9 cellular contexts compared by ENCODE assay signal in the genomic region with DNA sequence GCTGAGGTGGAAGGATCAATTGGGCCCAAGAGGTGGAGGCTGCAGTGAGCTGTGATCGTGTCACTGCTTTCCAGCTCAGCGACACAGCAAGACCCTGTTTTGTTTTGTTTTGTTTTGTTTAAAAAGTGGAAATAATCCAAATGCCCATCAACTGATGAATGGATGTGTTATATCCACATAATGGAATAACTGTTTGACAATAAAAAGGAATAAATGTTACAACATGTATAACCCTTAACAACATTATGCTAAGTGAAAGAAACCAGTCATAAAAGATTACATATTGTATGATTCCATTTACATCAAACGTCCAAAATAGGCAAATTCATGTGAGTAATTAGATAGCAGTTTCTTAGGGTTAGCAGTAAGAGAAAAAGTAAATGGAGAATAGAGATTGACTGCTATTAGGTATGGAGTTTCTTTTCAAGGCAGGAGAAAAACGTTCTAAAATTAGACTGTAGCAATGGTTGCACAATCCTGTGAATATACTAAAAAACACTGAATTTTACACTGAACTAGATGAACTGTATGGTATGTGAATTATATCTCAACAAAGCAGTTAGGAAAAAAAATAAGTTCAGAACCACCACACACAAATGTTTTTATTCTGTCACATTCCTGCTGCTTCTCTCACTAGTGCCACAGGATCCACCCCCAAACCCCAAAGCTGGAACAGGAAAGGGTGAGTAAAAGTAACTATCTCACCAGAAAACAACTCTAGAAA. TPM values are rescaled to one million over a fixed set of nuclear protein-coding genes. Genes with fewer than 3 reads are reported as not detected.
DNase-seq lines count a peak whose midpoint lies in the region; ATAC-seq and TF ChIP-seq lines count a peak whose summit lies in the region.
"Had no signal": no experiment of that assay in that cellular context is flagged by ENCODE, and none has a peak within 500 bp of the region (broad histone marks: within the 10 kb centered on the region; RNA-seq: fewer than 3 reads in every experiment).

No MANE protein-coding gene starts in this region.

- peak overlapping the region; percentile 88 for H3K27ac Mint-ChIP-seq in activated naive CD8-positive, alpha-beta T cell treated with anti-CD3 and anti-CD28 coated beads for 36 hours
- H3K27ac Mint-ChIP-seq: neural progenitor cell had no signal

- H3K36me3 ChIP-seq in right atrium auricular region (no peaks in the 10 kb centered on the region), stomach (no peaks in the 10 kb centered on the region)
- H3K36me3 ChIP-seq: neural progenitor cell had no signal

- intact Hi-C loops in stomach (cut with DNase I; ENCODE audit: low total_unique reads), result no loop called here

- H3K9me3 ChIP-seq in right atrium auricular region (no peaks in the 10 kb centered on the region), stomach (no peaks in the 10 kb centered on the region)

- H3K27ac ChIP-seq in right atrium auricular region (peak overlapping the region; percentile 67 to 83), stomach (peak overlapping the region in 4 of 5 donors; percentile 45 to 59 (median 50))
- H3K27ac ChIP-seq: neural progenitor cell had no signal

- peaks cover 27% of the 10 kb centered on the region for H3K36me3 Mint-ChIP-seq in activated naive CD8-positive, alpha-beta T cell treated with anti-CD3 and anti-CD28 coated beads for 36 hours

- TF ChIP-seq CTCF in right atrium auricular region (IDR thresholded peaks at IDR 0.05), result no peak
- TF ChIP-seq CTCF in stomach (IDR thresholded peaks at IDR 0.05), result no peak

- no peaks in the 10 kb centered on the region for H3K9me3 Mint-ChIP-seq in activated naive CD8-positive, alpha-beta T cell treated with anti-CD3 and anti-CD28 coated beads for 36 hours
- H3K9me3 Mint-ChIP-seq: neural progenitor cell had no signal

- no peaks in the 10 kb centered on the region for H3K27me3 Mint-ChIP-seq in activated naive CD8-positive, alpha-beta T cell treated with anti-CD3 and anti-CD28 coated beads for 36 hours

- peak overlapping the region; percentile 47 for H3K4me3 Mint-ChIP-seq in activated naive CD8-positive, alpha-beta T cell treated with anti-CD3 and anti-CD28 coated beads for 36 hours
- H3K4me3 Mint-ChIP-seq: neural progenitor cell had no signal

- DNase-seq in activated CD4-positive, alpha-beta T cell treated with anti-CD3 and anti-CD28 coated beads, Interleukin-2, amount 50 U/mL, for 1 hour, result peak; percentile 6
- DNase-seq in activated CD4-positive, alpha-beta T cell treated with anti-CD3 and anti-CD28 coated beads, Interleukin-2, amount 50 U/mL, for 4 hours, result no peak
- no peak for DNase-seq in activated naive CD8-positive, alpha-beta T cell treated with anti-CD3 and anti-CD28 coated beads for 36 hours
- DNase-seq in right atrium auricular region (ENCODE audit: low spot score), result no peak
- DNase-seq in stomach, result no peak
- DNase-seq in NCI-H2081 (lab: John Stamatoyannopoulos, UW), result no peak

- TF ChIP-seq POLR2A in stomach (IDR thresholded peaks at IDR 0.05), result no peak

- no peak for TF ChIP-seq EP300 in stomach (IDR thresholded peaks at IDR 0.05)

- 41 to 56% (median 48%) methylated on average over 4 of the region's 4 CpGs for WGBS in stomach, 5 donors

- peaks cover 0 to 71% of the 10 kb centered on the region in 2 donors for H3K4me1 ChIP-seq in right atrium auricular region
- peaks cover 32 to 95% (median 70%) of the 10 kb centered on the region in 4 donors for H3K4me1 ChIP-seq in stomach

- H3K27me3 ChIP-seq in right atrium auricular region (no peaks in the 10 kb centered on the region), stomach (no peaks in the 10 kb centered on the region)
- H3K27me3 ChIP-seq: neural progenitor cell had no signal

- H3K4me1 Mint-ChIP-seq in activated naive CD8-positive, alpha-beta T cell treated with anti-CD3 and anti-CD28 coated beads for 36 hours, result peaks cover 86% of the 10 kb centered on the region

- H3K4me3 ChIP-seq in right atrium auricular region (no peak overlapping the region), stomach (no peak overlapping the region)
- H3K4me3 ChIP-seq: neural progenitor cell had no signal

- ATAC-seq in GM19023 (IDR thresholded peaks at IDR 0.05; ENCODE audit: unreplicated experiment), result no peak
- no peak for ATAC-seq in HG02588 (IDR thresholded peaks at IDR 0.05; ENCODE audit: unreplicated experiment)

RNA-seq across cellular contexts. Expression of a gene that starts 15.7 kb away (rescaled TPM):
- total RNA-seq in activated naive CD8-positive, alpha-beta T cell treated with anti-CD3 and anti-CD28 coated beads for 36 hours, result 10 to 100 TPM; 43.7 to 47.2 TPM
- total RNA-seq in right atrium auricular region (10 to 100 TPM; 36.7 to 38.6 TPM), stomach (10 to 100 TPM; 10.1 to 57.3 (median 33.9) TPM)
- polyA plus RNA-seq in stomach, result 10 to 100 TPM in 2 of 3 donors, 1 to 10 TPM in 1; 8.3 to 13.4 (median 10.5) TPM
